ENCODE assay signal across 15 cellular contexts in genomic region chr4:6107886-6108285, GRCh38.
DNase-seq lines count a peak whose midpoint lies in the region; ATAC-seq and TF ChIP-seq lines count a peak whose summit lies in the region.
"Had no signal": no experiment of that assay in that cellular context is flagged by ENCODE, and none has a peak within 500 bp of the region (broad histone marks: within the 10 kb centered on the region; RNA-seq: fewer than 3 reads in every experiment).

No MANE protein-coding gene starts in this region.

- H3K4me3 ChIP-seq in endodermal cell (ENCODE audit: low read length), result no peak overlapping the region
- no peak overlapping the region for H3K4me3 ChIP-seq in A673 (ENCODE audit: low read depth, low read length, poor library complexity, severe bottlenecking)
- H3K4me3 ChIP-seq: HAP-1 had no signal

- 94% methylated on average over 4 of the region's 4 CpGs; no CpG with 5 or more reads in 1 of the 2 experiments for WGBS in endodermal cell (ENCODE audit: insufficient coverage in 1 of 2, insufficient read length in 1 of 2), 2 experiments

- no TSS peak for BruUV-seq in A673 (replicated peaks; lab: Mats Ljungman, UMichigan)

- H3K27ac ChIP-seq in endodermal cell (ENCODE audit: low read depth, low read length) (no peak overlapping the region), A673 (ENCODE audit: low read depth, low read length, poor library complexity, severe bottlenecking) (no peak overlapping the region)
- H3K27ac ChIP-seq: C4-2B had no signal

- intact Hi-C loops in CD14-positive monocyte (cut with micrococcal nuclease), result no loop called here
- intact Hi-C loops in posterior vena cava (cut with DNase I), result no loop called here
- intact Hi-C loops in A673 (cut with micrococcal nuclease; ENCODE audit: unreplicated experiment), result no loop called here

- POLR2A ChIA-PET in A673 (lab: Charles Lee; ENCODE audit: low non-redundant PET), result no interaction called here

- H3K27ac Mint-ChIP-seq in CD14-positive monocyte (no peak overlapping the region), endodermal cell (no peak overlapping the region)

- H3K27me3 Mint-ChIP-seq in CD14-positive monocyte (ENCODE audit: low read depth in 3 of 3) (peaks cover 7 to 36% (median 16%) of the 10 kb centered on the region in 3 donors), endodermal cell (ENCODE audit: insufficient read depth) (peaks cover 1% of the 10 kb centered on the region)

- H3K9me3 Mint-ChIP-seq in CD14-positive monocyte, result peaks cover 0 to 14% (median 4%) of the 10 kb centered on the region in 7 donors
- H3K9me3 Mint-ChIP-seq in endodermal cell, result peaks cover 4% of the 10 kb centered on the region
- H3K9me3 Mint-ChIP-seq: CD8-positive, alpha-beta memory T cell had no signal

- H3K36me3 Mint-ChIP-seq in CD14-positive monocyte (no peaks in the 10 kb centered on the region), endodermal cell (ENCODE audit: low read depth) (peaks cover 55% of the 10 kb centered on the region)

- ATAC-seq in GM18867 (IDR thresholded peaks at IDR 0.05; ENCODE audit: unreplicated experiment), result no peak

- peaks cover 42% of the 10 kb centered on the region for H3K36me3 ChIP-seq in endodermal cell (ENCODE audit: control insufficient read depth, insufficient read depth, low read length)
- no peaks in the 10 kb centered on the region for H3K36me3 ChIP-seq in A673 (ENCODE audit: insufficient read depth, low read length, poor library complexity, severe bottlenecking)
- H3K36me3 ChIP-seq: HAP-1 had no signal

- H3K4me1 ChIP-seq in endodermal cell (ENCODE audit: control insufficient read depth, insufficient read depth, low read length), result no peaks in the 10 kb centered on the region
- H3K4me1 ChIP-seq in A673 (ENCODE audit: insufficient read depth, low read length, poor library complexity, severe bottlenecking), result no peaks in the 10 kb centered on the region
- H3K4me1 ChIP-seq: Caco-2, HAP-1 had no signal

- CTCF ChIA-PET in A673 (lab: Charles Lee), result no interaction called here

- DNase-seq in CD14-positive monocyte (ENCODE audit: low spot score) (peak; percentile 27), endodermal cell (peak; percentile 22), mesenteric fat pad (ENCODE audit: low spot score) (peak; percentile 57), posterior vena cava (ENCODE audit: low spot score) (peak; percentile 50), A673 (ENCODE audit: low spot score) (no peak), NCI-H1105 treated with DMSO at 0.1 percent for 48 hours (lab: John Stamatoyannopoulos, UW) (no peak), NCI-H2196 (lab: John Stamatoyannopoulos, UW; ENCODE audit: unreplicated experiment) (no peak)
- DNase-seq: BE2C; Caco-2; CD8-positive, alpha-beta memory T cell; DND-41; GDM1 had no signal

- no peak overlapping the region for H3K9ac ChIP-seq in endodermal cell (ENCODE audit: extremely low read depth, low read length, poor library complexity, severe bottlenecking)

- no peaks in the 10 kb centered on the region for H3K4me1 Mint-ChIP-seq in CD14-positive monocyte
- H3K4me1 Mint-ChIP-seq in endodermal cell, result peaks cover 8% of the 10 kb centered on the region

- H3K9me3 ChIP-seq in endodermal cell (ENCODE audit: control insufficient read depth, low read length), result peaks cover 5% of the 10 kb centered on the region
- no peaks in the 10 kb centered on the region for H3K9me3 ChIP-seq in A673 (ENCODE audit: low read depth, low read length, poor library complexity, severe bottlenecking)
- H3K9me3 ChIP-seq: BE2C, Caco-2, HAP-1 had no signal

- H3K4me3 Mint-ChIP-seq in CD14-positive monocyte, result no peak overlapping the region
- no peak overlapping the region for H3K4me3 Mint-ChIP-seq in endodermal cell
- H3K4me3 Mint-ChIP-seq: CD8-positive, alpha-beta memory T cell had no signal

- TF ChIP-seq CTCF in CD14-positive monocyte (IDR thresholded peaks at IDR 0.05), result no peak
- no peak for TF ChIP-seq CTCF in endodermal cell (conservative IDR thresholded peaks at IDR 0.05)
- TF ChIP-seq CTCF in A673 (conservative IDR thresholded peaks at IDR 0.05; ENCODE audit: low read depth, low read length), result no peak

- H3K27me3 ChIP-seq in endodermal cell (ENCODE audit: control insufficient read depth, insufficient read depth, low read length, poor library complexity, severe bottlenecking) (no peaks in the 10 kb centered on the region), A673 (replicated peaks; ENCODE audit: insufficient read depth, low read depth, low read length, poor library complexity) (peaks cover 49% of the 10 kb centered on the region)
- H3K27me3 ChIP-seq: BE2C had no signal

Comparison
In these comparisons a context has a peak if more than half of its experiments do, and no peak if none do; other contexts are left out.
1. DNase-seq: peak in CD14-positive monocyte (single experiment), endodermal cell (single experiment), mesenteric fat pad (single experiment) and posterior vena cava (single experiment); none in A673 (single experiment), NCI-H1105 treated with DMSO at 0.1 percent for 48 hours (single experiment) and NCI-H2196 (single experiment).